ENCODE assay signal across 21 cellular contexts in the genomic region with DNA sequence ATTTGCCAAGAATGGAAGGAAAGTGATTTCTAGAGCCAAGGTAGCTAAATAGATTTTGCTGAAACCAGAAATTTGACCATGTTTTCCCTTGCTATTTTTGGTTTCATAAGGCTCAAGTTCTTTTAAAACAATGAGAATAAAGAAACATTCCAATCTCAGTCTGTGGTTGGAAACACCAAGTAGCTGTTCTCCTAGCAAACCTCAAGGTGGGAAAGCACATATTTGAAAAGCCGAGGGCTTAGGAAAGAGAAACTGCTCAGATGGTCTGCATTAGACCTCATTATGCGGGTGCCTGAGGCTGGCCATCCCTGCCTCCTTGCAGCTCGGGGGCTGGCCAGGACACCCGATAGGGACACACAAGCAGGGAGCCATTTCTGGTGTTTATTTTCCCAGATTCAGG. TPM values are rescaled to one million over a fixed set of nuclear protein-coding genes. Genes with fewer than 3 reads are reported as not detected.
DNase-seq lines count a peak whose midpoint lies in the region; ATAC-seq and TF ChIP-seq lines count a peak whose summit lies in the region.
"Had no signal": no experiment of that assay in that cellular context is flagged by ENCODE, and none has a peak within 500 bp of the region (broad histone marks: within the 10 kb centered on the region; RNA-seq: fewer than 3 reads in every experiment).

No MANE protein-coding gene starts in this region.

- TF ChIP-seq RAD21 in IMR-90 (IDR thresholded peaks at IDR 0.05; ENCODE audit: low read length): no peak

- DNase-seq in A172 (ENCODE audit: low spot score): peak; percentile 14
- DNase-seq in IMR-90: peak; percentile 45
- DNase-seq in chondrocyte (ENCODE audit: low spot score): no peak
- peak; percentile 8 for DNase-seq in medulla oblongata (ENCODE audit: extremely low spot score)
- DNase-seq in activated effector memory CD4-positive, alpha-beta T cell treated with anti-CD3 and anti-CD28 coated beads, Interleukin-2, amount 50 U/mL, for 16 hours: no peak
- no peak for DNase-seq in Right ventricle myocardium inferior (ENCODE audit: missing footprints)
- DNase-seq in activated CD8-positive, alpha-beta memory T cell treated with anti-CD3 and anti-CD28 coated beads, Interleukin-2, amount 10 ng/mL, durations not matched to agents 7 days and 5 days: no peak
- DNase-seq: activated CD4-positive, alpha-beta T cell treated with anti-CD3 and anti-CD28 coated beads for 36 hours; activated naive CD8-positive, alpha-beta T cell treated with anti-CD3 and anti-CD28 coated beads, Interleukin-2, amount 50 U/mL, for 24 hours; activated T-cell treated with anti-CD3 and anti-CD28 coated beads, Interleukin-2, amount 50 U/mL, for 1 hour; endodermal cell; left ventricle myocardium inferior; naive thymus-derived CD8-positive, alpha-beta T cell; NCI-H1417 treated with DMSO at 0.1 percent for 48 hours; NCI-H446 treated with DMSO at 0.1 percent for 48 hours; T-helper 17 cell; testis had no signal

- peak overlapping the region; percentile 30 for H3K4me3 Mint-ChIP-seq in chondrocyte (ENCODE audit: unreplicated experiment)
- H3K4me3 Mint-ChIP-seq in activated CD8-positive, alpha-beta memory T cell treated with anti-CD3 and anti-CD28 coated beads, Interleukin-2, amount 10 ng/mL, durations not matched to agents 7 days and 5 days: no peak overlapping the region
- H3K4me3 Mint-ChIP-seq: activated CD4-positive, alpha-beta T cell treated with anti-CD3 and anti-CD28 coated beads for 36 hours; activated naive CD8-positive, alpha-beta T cell treated with anti-CD3 and anti-CD28 coated beads, Interleukin-2, amount 50 U/mL, for 24 hours; endodermal cell; naive thymus-derived CD8-positive, alpha-beta T cell; T-helper 17 cell had no signal

- H3K36me3 Mint-ChIP-seq in chondrocyte (ENCODE audit: low read depth): no peaks in the 10 kb centered on the region
- no peaks in the 10 kb centered on the region for H3K36me3 Mint-ChIP-seq in activated CD8-positive, alpha-beta memory T cell treated with anti-CD3 and anti-CD28 coated beads, Interleukin-2, amount 10 ng/mL, durations not matched to agents 7 days and 5 days
- H3K36me3 Mint-ChIP-seq: naive thymus-derived CD8-positive, alpha-beta T cell had no signal

- no peak overlapping the region for H3K23ac ChIP-seq in IMR-90 (ENCODE audit: low read depth, low read length)

- peak overlapping the region; percentile 64 for H3K4me2 ChIP-seq in IMR-90 (ENCODE audit: low read depth, low read length)
- H3K4me2 ChIP-seq: A549, smooth muscle cell had no signal

- no peak overlapping the region for H2AK5ac ChIP-seq in IMR-90 (ENCODE audit: low read depth, low read length)

- peaks cover 24% of the 10 kb centered on the region for H3K4me1 Mint-ChIP-seq in chondrocyte (ENCODE audit: low read depth)
- peaks cover 18% of the 10 kb centered on the region for H3K4me1 Mint-ChIP-seq in activated CD8-positive, alpha-beta memory T cell treated with anti-CD3 and anti-CD28 coated beads, Interleukin-2, amount 10 ng/mL, durations not matched to agents 7 days and 5 days
- H3K4me1 Mint-ChIP-seq: endodermal cell had no signal

- H3K9me1 ChIP-seq in IMR-90 (ENCODE audit: insufficient read depth, low read length): no peaks in the 10 kb centered on the region

- no peak overlapping the region for H4K5ac ChIP-seq in IMR-90 (ENCODE audit: low read depth, low read length)

- dilution Hi-C loops in IMR-90 (cut with HindIII; ENCODE audit: low sequenced_read_pairs, unreplicated experiment): no loop called here

- no peak overlapping the region for H3K4me3 ChIP-seq in IMR-90 (ENCODE audit: insufficient read depth, low read depth, low read length)
- H3K4me3 ChIP-seq: A549, left ventricle myocardium inferior, smooth muscle cell, testis had no signal

- H3K4ac ChIP-seq in IMR-90 (ENCODE audit: low read depth, low read length): no peak overlapping the region

- H3K27ac ChIP-seq in IMR-90 (ENCODE audit: insufficient read depth, low read length): peak overlapping the region; percentile 64; the same call in 1 of the 2 replicates
- H3K27ac ChIP-seq: A549, left ventricle myocardium inferior, testis had no signal

- H3K14ac ChIP-seq in IMR-90 (replicated peaks; ENCODE audit: low read depth, low read length): no peak overlapping the region

- H3K18ac ChIP-seq in IMR-90 (ENCODE audit: low read depth, low read length): no peak overlapping the region

- BruUV-seq in IMR-90 (replicated peaks; lab: Mats Ljungman, UMichigan): no TSS peak

- peaks cover 5% of the 10 kb centered on the region for H3K9me3 Mint-ChIP-seq in chondrocyte (ENCODE audit: low read depth)
- no peaks in the 10 kb centered on the region for H3K9me3 Mint-ChIP-seq in activated CD8-positive, alpha-beta memory T cell treated with anti-CD3 and anti-CD28 coated beads, Interleukin-2, amount 10 ng/mL, durations not matched to agents 7 days and 5 days (ENCODE audit: low read depth)
- H3K9me3 Mint-ChIP-seq: activated naive CD8-positive, alpha-beta T cell treated with anti-CD3 and anti-CD28 coated beads, Interleukin-2, amount 50 U/mL, for 24 hours had no signal

- H2BK5ac ChIP-seq in IMR-90 (ENCODE audit: low read depth, low read length, poor library complexity, severe bottlenecking): no peak overlapping the region

- no peaks in the 10 kb centered on the region for H3K27me3 Mint-ChIP-seq in chondrocyte (ENCODE audit: low read depth)
- no peaks in the 10 kb centered on the region for H3K27me3 Mint-ChIP-seq in activated CD8-positive, alpha-beta memory T cell treated with anti-CD3 and anti-CD28 coated beads, Interleukin-2, amount 10 ng/mL, durations not matched to agents 7 days and 5 days
- H3K27me3 Mint-ChIP-seq: activated CD4-positive, alpha-beta T cell treated with anti-CD3 and anti-CD28 coated beads for 36 hours; naive thymus-derived CD8-positive, alpha-beta T cell; T-helper 17 cell had no signal

- H3K36me3 ChIP-seq in IMR-90 (ENCODE audit: control insufficient read depth, insufficient read depth, low read length): no peaks in the 10 kb centered on the region
- H3K36me3 ChIP-seq: left ventricle myocardium inferior had no signal

- in situ Hi-C loops in IMR-90 (cut with MboI; ENCODE audit: low sequenced_read_pairs): no loop called here

- no peak overlapping the region for H2BK15ac ChIP-seq in IMR-90 (ENCODE audit: low read depth, low read length)

- peak overlapping the region; percentile 28 for H3K27ac Mint-ChIP-seq in chondrocyte (ENCODE audit: unreplicated experiment)
- no peak overlapping the region for H3K27ac Mint-ChIP-seq in activated CD8-positive, alpha-beta memory T cell treated with anti-CD3 and anti-CD28 coated beads, Interleukin-2, amount 10 ng/mL, durations not matched to agents 7 days and 5 days
- H3K27ac Mint-ChIP-seq: activated CD4-positive, alpha-beta T cell treated with anti-CD3 and anti-CD28 coated beads for 36 hours; activated naive CD8-positive, alpha-beta T cell treated with anti-CD3 and anti-CD28 coated beads, Interleukin-2, amount 50 U/mL, for 24 hours; endodermal cell; naive thymus-derived CD8-positive, alpha-beta T cell; T-helper 17 cell had no signal

- no peak overlapping the region for H3K9ac ChIP-seq in IMR-90 (ENCODE audit: low read depth, low read length)

- intact Hi-C loops in IMR-90 (cut with micrococcal nuclease) (no loop called here), Right ventricle myocardium inferior (cut with DNase I) (no loop called here)

- H2BK20ac ChIP-seq in IMR-90 (ENCODE audit: low read depth, low read length): no peak overlapping the region

- H3K79me1 ChIP-seq in IMR-90 (ENCODE audit: low read depth in 1 of 2, low read length in 2 of 2): no peaks in the 10 kb centered on the region

- H3K27me3 ChIP-seq in IMR-90 (ENCODE audit: control insufficient read depth, insufficient read depth, low read length): peaks cover 1% of the 10 kb centered on the region
- H3K27me3 ChIP-seq: testis had no signal

- POLR2A ChIA-PET in IMR-90 (lab: Charles Lee; ENCODE audit: unreplicated experiment): interaction anchor here (0.6 kb wide), 1 partner anchor 16 kb away, joined by 4 read pairs; no protein-coding TSS in a partner anchor

- no peak overlapping the region for H4K8ac ChIP-seq in IMR-90 (ENCODE audit: low read depth in 2 of 2, low read length in 2 of 2)

- no peak for TF ChIP-seq POLR2A in IMR-90 (IDR thresholded peaks at IDR 0.05; ENCODE audit: low read depth, low read length)

- no peak overlapping the region for H4K91ac ChIP-seq in IMR-90 (ENCODE audit: insufficient read depth, low read depth, low read length)

- H3K9me3 ChIP-seq in IMR-90 (ENCODE audit: control insufficient read depth, insufficient read depth, low read length): peaks cover 4% of the 10 kb centered on the region; the same call in 1 of the 2 replicates
- H3K9me3 ChIP-seq: A549, left ventricle myocardium inferior, testis had no signal

- peaks cover 2% of the 10 kb centered on the region for H3K4me1 ChIP-seq in IMR-90 (ENCODE audit: control insufficient read depth, insufficient read depth, low read length)
- H3K4me1 ChIP-seq: testis had no signal

- no peak for TF ChIP-seq CTCF in IMR-90 (conservative IDR thresholded peaks at IDR 0.05; ENCODE audit: low read depth, low read length)
- TF ChIP-seq CTCF in chondrocyte (IDR thresholded peaks at IDR 0.05): no peak

- peak; percentile 46 for ATAC-seq in IMR-90 (ENCODE audit: low read depth)
- no peak for ATAC-seq in HG02798 (IDR thresholded peaks at IDR 0.05; ENCODE audit: poor library complexity, unreplicated experiment)
- ATAC-seq in Right ventricle myocardium inferior: no peak
- ATAC-seq in activated CD8-positive, alpha-beta memory T cell treated with anti-CD3 and anti-CD28 coated beads, Interleukin-2, amount 10 ng/mL, durations not matched to agents 7 days and 5 days: no peak
- ATAC-seq: A549; activated CD4-positive, alpha-beta T cell treated with anti-CD3 and anti-CD28 coated beads for 36 hours; naive thymus-derived CD8-positive, alpha-beta T cell; Panc1; T-helper 17 cell had no signal

- no peak overlapping the region for H2BK120ac ChIP-seq in IMR-90 (ENCODE audit: low read depth, low read length)

- H2AK9ac ChIP-seq in IMR-90 (replicated peaks; ENCODE audit: low read depth, low read length, poor library complexity): peak overlapping the region; percentile 59

- H2AFZ ChIP-seq in IMR-90 (replicated peaks; ENCODE audit: low read length, poor library complexity): no peak overlapping the region

- no peaks in the 10 kb centered on the region for H4K20me1 ChIP-seq in IMR-90 (ENCODE audit: insufficient read depth, low read length)

- WGBS in IMR-90 (ENCODE audit: extremely low coverage in 2 of 2, insufficient read length in 1 of 2), 2 experiments: 62% methylated on average over 4 of the region's 4 CpGs; no CpG with 5 or more reads in 1 of the 2 experiments

- H3K56ac ChIP-seq in IMR-90 (ENCODE audit: extremely low read depth, insufficient read depth, low read length): no peak overlapping the region

- CTCF ChIA-PET in IMR-90 (lab: Yijun Ruan, JAX): interaction anchor here (1.5 kb wide), 1 partner anchor 10 kb away, joined by 4 read pairs; no protein-coding TSS in a partner anchor
- CTCF ChIA-PET in activated CD8-positive, alpha-beta memory T cell treated with anti-CD3 and anti-CD28 coated beads, Interleukin-2, amount 10 ng/mL, durations not matched to agents 7 days and 5 days (lab: Charles Lee): no interaction called here

RNA-seq across cellular contexts. Expression of a gene that starts 5.8 kb away (rescaled TPM):
- 0.17 TPM in 1 of 2 replicates, not detected in the other for total RNA-seq in A172 (2014; rRNA removed; shearing (Covaris generic))
- not detected in 2 replicates for total RNA-seq in IMR-90 (2012; rRNA removed)
- not detected in 2 replicates for polyA plus RNA-seq in IMR-90 (2012; rRNA removed)
- polyA plus RNA-seq in IMR-90 (2012; cell fraction: cytosol; rRNA removed): not detected in 2 replicates
- not detected in 2 replicates for polyA plus RNA-seq in IMR-90 (2012; cell fraction: nucleus; rRNA removed; ENCODE audit: low replicate concordance)
- total RNA-seq in chondrocyte: not detected in 3 replicates
- not detected for total RNA-seq in Right ventricle myocardium inferior
- total RNA-seq in activated CD8-positive, alpha-beta memory T cell treated with anti-CD3 and anti-CD28 coated beads, Interleukin-2, amount 10 ng/mL, durations not matched to agents 7 days and 5 days: not detected
- total RNA-seq: activated CD4-positive, alpha-beta T cell treated with anti-CD3 and anti-CD28 coated beads for 36 hours; endodermal cell; left ventricle myocardium inferior; naive thymus-derived CD8-positive, alpha-beta T cell; smooth muscle cell; T-helper 17 cell had no signal
- polyA plus RNA-seq: A549; naive thymus-derived CD8-positive, alpha-beta T cell; smooth muscle cell had no signal

Comparison
In these comparisons a context has a peak if more than half of its experiments do, and no peak if none do; other contexts are left out.
1. DNase-seq: peak in A172 (single experiment), IMR-90 (single experiment) and medulla oblongata (single experiment); none in chondrocyte (single experiment), activated effector memory CD4-positive, alpha-beta T cell treated with anti-CD3 and anti-CD28 coated beads, Interleukin-2, amount 50 U/mL, for 16 hours (single experiment), Right ventricle myocardium inferior (single experiment) and activated CD8-positive, alpha-beta memory T cell treated with anti-CD3 and anti-CD28 coated beads, Interleukin-2, amount 10 ng/mL, durations not matched to agents 7 days and 5 days (single experiment).